Comparison of ENCODE assay signal across 8 cellular contexts in genomic region chr11:119030029-119030328, GRCh38. TPM values are rescaled to one million over a fixed set of nuclear protein-coding genes. Genes with fewer than 3 reads are reported as not detected.
DNase-seq lines count a peak whose midpoint lies in the region; ATAC-seq and TF ChIP-seq lines count a peak whose summit lies in the region.

No MANE protein-coding gene starts in this region.

- H3K4me1 Mint-ChIP-seq in nephron progenitor cell = peaks cover 36% of the 10 kb centered on the region

- no peak overlapping the region for H3K27ac ChIP-seq in AG04450 (ENCODE audit: low read depth, low read length)
- peak overlapping the region; percentile 49 to 85 for H3K27ac ChIP-seq in coronary artery

- H3K27ac Mint-ChIP-seq in nephron progenitor cell = peak overlapping the region; percentile 92

- no peaks in the 10 kb centered on the region for H3K27me3 ChIP-seq in AG04450 (ENCODE audit: control insufficient read depth, insufficient read depth, low read length)

- TF ChIP-seq EP300 in Ishikawa (IDR thresholded peaks at IDR 0.05; ENCODE audit: borderline replicate concordance) = no peak

- POLR2A ChIA-PET in AG04450 (lab: Yijun Ruan, JAX) = interaction anchor here (1.0 kb wide), 1 partner anchor 11 kb away, joined by 3 read pairs; the partner anchor contains the start of gene TRAPPC4

- H3K36me3 Mint-ChIP-seq in nephron progenitor cell (ENCODE audit: low read depth) = peaks cover 16% of the 10 kb centered on the region

- H3K9me3 ChIP-seq in AG04450 (ENCODE audit: control insufficient read depth, insufficient read depth, low read length) = no peaks in the 10 kb centered on the region; the same call in 1 of the 2 replicates

- no peak for TF ChIP-seq CTCF in AG04450 (IDR thresholded peaks at IDR 0.05; ENCODE audit: low read depth, low read length)
- TF ChIP-seq CTCF in coronary artery (IDR thresholded peaks at IDR 0.05) = no peak
- TF ChIP-seq CTCF in nephron progenitor cell (IDR thresholded peaks at IDR 0.05) = no peak
- TF ChIP-seq CTCF in GM13977 (IDR thresholded peaks at IDR 0.05; ENCODE audit: extremely low read depth, insufficient read depth, missing control alignments) = no peak

- DNase-seq in AG04450 (ENCODE audit: low read depth, low spot score) (no peak), coronary artery (ENCODE audit: low spot score) (no peak), nephron progenitor cell (no peak), GM13977 (ENCODE audit: low spot score) (no peak), NCI-H510A (lab: John Stamatoyannopoulos, UW) (no peak)
- DNase-seq in activated CD4-positive, CD25-positive, alpha-beta regulatory T cell treated with anti-CD3 and anti-CD28 coated beads, Interleukin-2, amount 50 U/mL, for 72 hours = no peak

- CTCF ChIA-PET in AG04450 (lab: Charles Lee) = interaction anchor here (0.9 to 1.1 kb wide), 2 partner anchors 55 to 59 kb away, joined by 3 to 4 read pairs; no protein-coding TSS in a partner anchor

- in situ Hi-C loops in GM13977 (cut with MboI; ENCODE audit: low pct_unique_long_range_greater_than_20kb, low sequenced_read_pairs, unreplicated experiment) = no loop called here

- no peaks in the 10 kb centered on the region for H3K9me3 Mint-ChIP-seq in nephron progenitor cell

- peaks cover 4% of the 10 kb centered on the region for H3K27me3 Mint-ChIP-seq in nephron progenitor cell (ENCODE audit: low read depth, poor library complexity)

- H3K4me3 Mint-ChIP-seq in nephron progenitor cell = peak overlapping the region; percentile 87

- ATAC-seq in GM21367 (IDR thresholded peaks at IDR 0.05; ENCODE audit: unreplicated experiment) = peak; percentile 19

- TF ChIP-seq RAD21 in Ishikawa (IDR thresholded peaks at IDR 0.05; ENCODE audit: low read depth) = no peak

- H3K4me3 ChIP-seq in AG04450 (ENCODE audit: low read depth, low read length) (peak overlapping the region; percentile 89), coronary artery (peak overlapping the region; percentile 88)

TF ChIP-seq in Ishikawa, 13 proteins besides CTCF, POLR2A, EP300 and RAD21:
- TF ChIP-seq ZBTB7A (IDR thresholded peaks at IDR 0.05; ENCODE audit: low read depth) (peak; percentile 50; the same call in 1 of the 2 replicates), EGR1 (IDR thresholded peaks at IDR 0.05) (no peak), TCF12 (IDR thresholded peaks at IDR 0.05; ENCODE audit: low read depth) (no peak), USF1 (IDR thresholded peaks at IDR 0.05) (no peak)
- TF ChIP-seq, protein P1, sequence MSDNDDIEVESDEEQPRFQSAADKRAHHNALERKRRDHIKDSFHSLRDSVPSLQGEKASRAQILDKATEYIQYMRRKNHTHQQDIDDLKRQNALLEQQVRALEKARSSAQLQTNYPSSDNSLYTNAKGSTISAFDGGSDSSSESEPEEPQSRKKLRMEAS (IDR thresholded peaks at IDR 0.05) = no peak

RNA-seq across cellular contexts. Expression of gene SLC37A4, which starts 0.7 kb away (rescaled TPM):
- polyA plus RNA-seq in AG04450 (2011; rRNA removed) = 12.5 and 14.9 TPM in 2 replicates
- polyA minus RNA-seq in AG04450 (2011; rRNA and poly(A)+ RNA removed) = 12.6 and 16.7 TPM in 2 replicates

RNA-seq across cellular contexts. Expression of gene TRAPPC4, which starts 11.4 kb away (rescaled TPM):
- polyA plus RNA-seq in AG04450 (2011; rRNA removed) = 95.3 and 100 TPM in 2 replicates
- 43.9 and 58.3 TPM in 2 replicates for polyA minus RNA-seq in AG04450 (2011; rRNA and poly(A)+ RNA removed)

RNA-seq across cellular contexts. Expression of gene RPS25, which starts 11.8 kb away (rescaled TPM):
- polyA plus RNA-seq in AG04450 (2011; rRNA removed) = 819 and 1,059 TPM in 2 replicates
- polyA minus RNA-seq in AG04450 (2011; rRNA and poly(A)+ RNA removed) = 64.7 and 89.9 TPM in 2 replicates

RNA-seq across cellular contexts. Expression of gene HYOU1, which starts 27.0 kb away (rescaled TPM):
- polyA plus RNA-seq in AG04450 (2011; rRNA removed) = 123 and 144 TPM in 2 replicates
- polyA minus RNA-seq in AG04450 (2011; rRNA and poly(A)+ RNA removed) = 127 and 152 TPM in 2 replicates

RNA-seq across cellular contexts. Expression of gene CENATAC, which starts 32.0 kb away (rescaled TPM):
- polyA plus RNA-seq in AG04450 (2011; rRNA removed) = 11.4 and 13.5 TPM in 2 replicates
- polyA minus RNA-seq in AG04450 (2011; rRNA and poly(A)+ RNA removed) = 8.0 and 8.4 TPM in 2 replicates
